22 cellular contexts compared by ENCODE assay signal in genomic region chr1:81887421-81887820, GRCh38.
DNase-seq lines count a peak whose midpoint lies in the region; FAIRE-seq and TF ChIP-seq lines count a peak whose summit lies in the region.
"Had no signal": no experiment of that assay in that cellular context is flagged by ENCODE, and none has a peak within 500 bp of the region (broad histone marks: within the 10 kb centered on the region; RNA-seq: fewer than 3 reads in every experiment).

No MANE protein-coding gene starts in this region.

- H3K27me3 Mint-ChIP-seq in chondrocyte (ENCODE audit: low read depth), result no peaks in the 10 kb centered on the region
- H3K27me3 Mint-ChIP-seq: B cell; CD4-positive, CD25-positive, alpha-beta regulatory T cell had no signal

- no peaks in the 10 kb centered on the region; the same call in 1 of the 2 replicates for H3K36me3 ChIP-seq in ACC112 (ENCODE audit: insufficient read depth, low read length)
- H3K36me3 ChIP-seq in smooth muscle cell (ENCODE audit: low read depth), result no peaks in the 10 kb centered on the region
- H3K36me3 ChIP-seq: BLaER1 had no signal

- H3K9me3 ChIP-seq in smooth muscle cell (replicated peaks; ENCODE audit: low read depth), result no peaks in the 10 kb centered on the region
- H3K9me3 ChIP-seq: BLaER1, Caco-2 had no signal

- 76% methylated on average over 2 of the region's 2 CpGs for WGBS in smooth muscle cell (ENCODE audit: low lambda C conversion rate)

- peaks cover 18% of the 10 kb centered on the region for H3K79me2 ChIP-seq in ACC112 (ENCODE audit: control insufficient read depth, insufficient read depth, low read length, unreplicated experiment)
- peaks cover 95% of the 10 kb centered on the region for H3K79me2 ChIP-seq in smooth muscle cell (ENCODE audit: low read depth)

- DNase-seq in chondrocyte (ENCODE audit: low spot score) (no peak), fibroblast of the aortic adventitia (ENCODE audit: low read depth) (peak; percentile 25), smooth muscle cell (lab: John Stamatoyannopoulos, UW; ENCODE audit: unreplicated experiment) (no peak), D721Med (ENCODE audit: insufficient read length, low spot score) (no peak), NCI-H2227 (lab: John Stamatoyannopoulos, UW; ENCODE audit: unreplicated experiment) (no peak), T-helper 1 cell (no peak)
- DNase-seq: Caco-2; CD4-positive, CD25-positive, alpha-beta regulatory T cell; CD8-positive, alpha-beta T cell; DMS 273 treated with DMSO at 0.1 percent for 48 hours; DMS79; GDM1; H7; HCEC 1CT had no signal

- H3K27me3 ChIP-seq in ACC112 (ENCODE audit: insufficient read depth, low read length) (no peaks in the 10 kb centered on the region), smooth muscle cell (ENCODE audit: low read depth) (no peaks in the 10 kb centered on the region)
- H3K27me3 ChIP-seq: BLaER1 had no signal

- no peak for FAIRE-seq in D721Med (lab: Jason Lieb, UNC)
- FAIRE-seq: GM12878, GM19239, H1 had no signal

- H3K9ac ChIP-seq in smooth muscle cell (ENCODE audit: low read depth), result no peak overlapping the region
- H3K9ac ChIP-seq: BLaER1, GM23248 had no signal

- peaks cover 38% of the 10 kb centered on the region for H4K20me1 ChIP-seq in smooth muscle cell (ENCODE audit: low read depth)
- H4K20me1 ChIP-seq: BLaER1 had no signal

- H3K4me2 ChIP-seq in smooth muscle cell, result no peak overlapping the region
- H3K4me2 ChIP-seq: BLaER1 had no signal

- peaks cover 3% of the 10 kb centered on the region for H3K36me3 Mint-ChIP-seq in chondrocyte (ENCODE audit: low read depth)
- H3K36me3 Mint-ChIP-seq: CD4-positive, CD25-positive, alpha-beta regulatory T cell; CD8-positive, alpha-beta T cell had no signal

- no peak for TF ChIP-seq CTCF in chondrocyte (IDR thresholded peaks at IDR 0.05)
- no peak for TF ChIP-seq CTCF in fibroblast of the aortic adventitia (IDR thresholded peaks at IDR 0.05; ENCODE audit: insufficient read depth, low read length)
- TF ChIP-seq CTCF in smooth muscle cell (IDR thresholded peaks at IDR 0.05; ENCODE audit: borderline replicate concordance, insufficient read depth, poor library complexity, severe bottlenecking), result no peak
- TF ChIP-seq CTCF in D721Med (IDR thresholded peaks at IDR 0.05; ENCODE audit: insufficient read depth, missing control alignments), result no peak

- peak overlapping the region; percentile 35; the same call in 1 of the 2 replicates for H3K27ac ChIP-seq in ACC112 (ENCODE audit: low read depth, low read length)
- H3K27ac ChIP-seq in smooth muscle cell (ENCODE audit: low read depth), result peak overlapping the region; percentile 35
- H3K27ac ChIP-seq: BLaER1, C4-2B, GM23248 had no signal

- H3F3A ChIP-seq in smooth muscle cell (ENCODE audit: low read depth), result no peaks in the 10 kb centered on the region

- H3K9me3 Mint-ChIP-seq in chondrocyte (ENCODE audit: low read depth), result no peaks in the 10 kb centered on the region
- H3K9me3 Mint-ChIP-seq: CD8-positive, alpha-beta T cell had no signal

- H3K4me3 ChIP-seq in ACC112 (ENCODE audit: low read depth, low read length) (no peak overlapping the region), fibroblast of the aortic adventitia (ENCODE audit: low read depth, low read length) (no peak overlapping the region), smooth muscle cell (no peak overlapping the region)
- H3K4me3 ChIP-seq: BLaER1, GM12878, GM23248 had no signal

- H3K4me1 ChIP-seq in ACC112 (ENCODE audit: control insufficient read depth, insufficient read depth, low read length, unreplicated experiment), result peaks cover 15% of the 10 kb centered on the region
- H3K4me1 ChIP-seq in smooth muscle cell (ENCODE audit: low read depth), result peaks cover 1% of the 10 kb centered on the region
- H3K4me1 ChIP-seq: BLaER1, Caco-2 had no signal

- H3K27ac Mint-ChIP-seq in chondrocyte (ENCODE audit: unreplicated experiment), result peak overlapping the region; percentile 90
- H3K27ac Mint-ChIP-seq: B cell; CD4-positive, CD25-positive, alpha-beta regulatory T cell; CD8-positive, alpha-beta T cell had no signal

- peaks cover 30% of the 10 kb centered on the region for H3K4me1 Mint-ChIP-seq in chondrocyte (ENCODE audit: low read depth)
- H3K4me1 Mint-ChIP-seq: B cell; CD4-positive, CD25-positive, alpha-beta regulatory T cell had no signal

- H2AFZ ChIP-seq in ACC112 (ENCODE audit: low read length, unreplicated experiment) (no peak overlapping the region), smooth muscle cell (ENCODE audit: low read depth) (no peak overlapping the region)
- H2AFZ ChIP-seq: GM23248 had no signal

- peak overlapping the region; percentile 18 for H3K4me3 Mint-ChIP-seq in chondrocyte (ENCODE audit: unreplicated experiment)
- H3K4me3 Mint-ChIP-seq: B cell; CD4-positive, CD25-positive, alpha-beta regulatory T cell; CD8-positive, alpha-beta T cell had no signal
